8 cellular contexts compared by ENCODE assay signal in genomic region chr3:58568572-58569286, GRCh38. TPM values are rescaled to one million over a fixed set of nuclear protein-coding genes. Genes with fewer than 3 reads are reported as not detected.
DNase-seq lines count a peak whose midpoint lies in the region; ATAC-seq lines count a peak whose summit lies in the region.

No MANE protein-coding gene starts in this region.

- H3K27ac ChIP-seq in aorta (ENCODE audit: low read depth in 1 of 2, low read length in 2 of 2): no peak overlapping the region

- DNase-seq in DMS53 (lab: John Stamatoyannopoulos, UW): peak; percentile 51
- DNase-seq in DMS53 treated with DMSO at 0.1 percent for 48 hours (lab: John Stamatoyannopoulos, UW; ENCODE audit: unreplicated experiment): no peak
- peak; percentile 69 to 74 for DNase-seq in Kasumi-1 (lab: John Stamatoyannopoulos, UW)
- DNase-seq in SW480 (ENCODE audit: low spot score): peak; percentile 45
- peak; percentile 43 for DNase-seq in activated naive CD8-positive, alpha-beta T cell treated with anti-CD3 and anti-CD28 coated beads, Interleukin-2, amount 50 U/mL, for 16 hours (ENCODE audit: low read depth, low spot score)
- DNase-seq in cardiac septum (ENCODE audit: low spot score): peak; percentile 88
- DNase-seq in putamen (ENCODE audit: low spot score): peak; percentile 57
- DNase-seq in aorta: peak; percentile 77 to 94

- 30 to 33% methylated on average over 17 of the region's 17 CpGs for WGBS in aorta, 2 donors

- ATAC-seq in aorta (ENCODE audit: low FRiP score): peak; percentile 73

- H3K27me3 ChIP-seq in aorta (ENCODE audit: control insufficient read depth in 1 of 2, insufficient read depth in 2 of 2, low read length in 1 of 2): no peaks in the 10 kb centered on the region

- no peaks in the 10 kb centered on the region for H3K9me3 ChIP-seq in aorta (ENCODE audit: control insufficient read depth, low read length)

- H3K36me3 ChIP-seq in aorta (ENCODE audit: control insufficient read depth in 1 of 2, insufficient read depth in 2 of 2, low read length in 1 of 2): no peaks in the 10 kb centered on the region

- no peak overlapping the region for H3K4me3 ChIP-seq in aorta (ENCODE audit: low read length in 2 of 2)

- H3K4me1 ChIP-seq in aorta (ENCODE audit: control insufficient read depth in 1 of 2, insufficient read depth in 2 of 2, low read length in 2 of 2): no peaks in the 10 kb centered on the region

- intact Hi-C loops in cardiac septum (cut with DNase I) (loop anchor here (1.0 kb wide), 1 partner anchor 61 kb away; no protein-coding TSS in a partner anchor), aorta (cut with DNase I) (loop anchor here (1.0 to 2.0 kb wide), 2 partner anchors 60 to 62 kb away; no protein-coding TSS in a partner anchor)

RNA-seq across cellular contexts. Expression of gene FAM107A, which starts 8.5 kb away (rescaled TPM):
- total RNA-seq in cardiac septum (29.9 TPM), aorta (10 to 100 TPM; 10.2 to 23.6 TPM)
- polyA plus RNA-seq in aorta: 1 to 10 TPM; 3.8 to 5.6 TPM

RNA-seq across cellular contexts. Expression of gene ACOX2, which starts 31.7 kb away (rescaled TPM):
- 31.2 TPM for total RNA-seq in cardiac septum
- total RNA-seq in aorta: 10 to 100 TPM; 12.9 to 31.5 TPM
- polyA plus RNA-seq in aorta: 10 to 100 TPM; 10.6 to 68.7 TPM
